In the genomic region with DNA sequence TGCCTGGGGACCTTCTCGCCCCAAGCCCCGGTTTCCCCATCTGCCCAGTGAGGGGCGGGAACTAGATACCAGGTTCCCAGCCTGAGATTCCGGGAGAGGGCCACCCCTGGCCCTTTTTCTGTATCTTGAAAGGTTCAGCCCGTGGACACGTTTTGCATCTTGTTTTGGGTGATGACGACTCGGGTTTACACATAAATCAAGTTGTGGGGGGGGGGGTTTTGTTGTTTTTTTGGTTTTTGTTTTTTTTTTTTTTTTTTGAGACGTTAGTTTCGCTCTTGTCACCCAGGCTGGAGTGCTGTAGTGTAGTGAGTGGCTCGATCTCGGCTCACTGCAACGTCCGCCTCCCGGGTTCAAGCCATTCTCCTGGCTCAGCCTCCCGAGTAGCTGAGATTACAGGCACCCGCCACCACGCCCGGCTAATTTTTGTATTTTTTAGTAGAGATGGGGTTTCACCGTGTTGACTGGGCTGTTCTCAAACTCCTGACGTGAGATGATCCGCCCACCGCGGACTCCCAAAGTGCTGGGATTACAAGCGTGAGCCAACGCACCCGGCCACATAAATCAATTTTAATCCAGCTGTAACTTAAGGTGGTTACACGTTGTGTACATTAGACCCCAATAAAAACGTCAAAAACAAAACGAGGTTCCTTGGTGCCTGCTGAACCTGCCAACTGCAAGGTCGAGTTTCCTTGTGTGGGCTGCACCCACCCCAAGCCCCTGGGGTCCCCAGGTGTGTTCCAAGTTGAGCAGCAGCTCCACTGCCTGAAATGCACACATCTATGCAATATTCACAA, we compare ENCODE assay signal across 8 cellular contexts. TPM values are rescaled to one million over a fixed set of nuclear protein-coding genes. Genes with fewer than 3 reads are reported as not detected.
DNase-seq lines count a peak whose midpoint lies in the region; TF ChIP-seq lines count a peak whose summit lies in the region.

No MANE protein-coding gene starts in this region.

- peak in 1 of 5 donors; percentile 48 for DNase-seq in CD8-positive, alpha-beta memory T cell
- no peak for DNase-seq in chondrocyte (ENCODE audit: low spot score)
- DNase-seq in OCI-M2 (lab: John Stamatoyannopoulos, UW; ENCODE audit: unreplicated experiment): no peak
- no peak for DNase-seq in EL
- DNase-seq in hepatic stellate cell (ENCODE audit: low spot score): no peak
- DNase-seq in C1 segment of cervical spinal cord (lab: John Stamatoyannopoulos, UW): no peak

- H3K9me3 Mint-ChIP-seq in CD8-positive, alpha-beta memory T cell: peaks cover 0 to 3% (median 0%) of the 10 kb centered on the region in 5 donors
- H3K9me3 Mint-ChIP-seq in chondrocyte (ENCODE audit: low read depth): no peaks in the 10 kb centered on the region

- peaks cover 13 to 24% of the 10 kb centered on the region in 2 donors for H3K27me3 Mint-ChIP-seq in CD8-positive, alpha-beta memory T cell
- H3K27me3 Mint-ChIP-seq in chondrocyte (ENCODE audit: low read depth): peaks cover 17% of the 10 kb centered on the region

- H3K4me1 ChIP-seq in CD8-positive, alpha-beta memory T cell (ENCODE audit: insufficient read depth, low read length): peaks cover 28% of the 10 kb centered on the region
- peaks cover 24% of the 10 kb centered on the region for H3K4me1 ChIP-seq in muscle layer of colon (ENCODE audit: insufficient read depth, low read length)

- H3K4me3 Mint-ChIP-seq in CD8-positive, alpha-beta memory T cell: peak overlapping the region; percentile 84 to 98 (median 87)
- H3K4me3 Mint-ChIP-seq in chondrocyte (ENCODE audit: unreplicated experiment): peak overlapping the region; percentile 76

- peaks cover 20% of the 10 kb centered on the region for H3K27me3 ChIP-seq in CD8-positive, alpha-beta memory T cell (ENCODE audit: insufficient read depth, low read length, poor library complexity, severe bottlenecking)
- H3K27me3 ChIP-seq in muscle layer of colon (ENCODE audit: control insufficient read depth in 1 of 2, insufficient read depth in 2 of 2, low read length in 2 of 2): no peaks in the 10 kb centered on the region

- peak overlapping the region; percentile 85 for H3K27ac ChIP-seq in CD8-positive, alpha-beta memory T cell (ENCODE audit: low read depth, low read length)
- H3K27ac ChIP-seq in KOPT-K1 (ENCODE audit: low read depth, low read length, poor library complexity, severe bottlenecking) (peak overlapping the region; percentile 46), muscle layer of colon (ENCODE audit: low read depth, low read length) (peak overlapping the region; percentile 87)

- POLR2A ChIA-PET in CD8-positive, alpha-beta memory T cell (lab: Charles Lee): interaction anchor here (0.7 to 1.8 kb wide), 3 partner anchors 17 to 94 kb away, joined by 3 to 7 read pairs (median 5); a partner anchor contains a TSS

- H3K27ac Mint-ChIP-seq in CD8-positive, alpha-beta memory T cell: peak overlapping the region; percentile 87 to 97 (median 93)
- H3K27ac Mint-ChIP-seq in chondrocyte (ENCODE audit: unreplicated experiment): peak overlapping the region; percentile 70

- no peaks in the 10 kb centered on the region for H3K36me3 ChIP-seq in CD8-positive, alpha-beta memory T cell (ENCODE audit: insufficient read depth, low read length)
- H3K36me3 ChIP-seq in KOPT-K1 (ENCODE audit: insufficient read depth, low read length) (no peaks in the 10 kb centered on the region), muscle layer of colon (ENCODE audit: insufficient read depth, low read length) (no peaks in the 10 kb centered on the region)

- H3K9ac ChIP-seq in muscle layer of colon (ENCODE audit: low read length): peak overlapping the region; percentile 49

- no peaks in the 10 kb centered on the region for H3K9me3 ChIP-seq in CD8-positive, alpha-beta memory T cell (ENCODE audit: low read length)
- no peaks in the 10 kb centered on the region for H3K9me3 ChIP-seq in KOPT-K1 (ENCODE audit: insufficient read depth, low read length, poor library complexity, severe bottlenecking)
- no peaks in the 10 kb centered on the region for H3K9me3 ChIP-seq in muscle layer of colon (ENCODE audit: low read length)

- no peak for TF ChIP-seq CTCF in chondrocyte (IDR thresholded peaks at IDR 0.05)

- CTCF ChIA-PET in CD8-positive, alpha-beta memory T cell (lab: Charles Lee): no interaction called here

- peaks cover 23 to 32% (median 30%) of the 10 kb centered on the region in 3 donors for H3K4me1 Mint-ChIP-seq in CD8-positive, alpha-beta memory T cell
- H3K4me1 Mint-ChIP-seq in chondrocyte (ENCODE audit: low read depth): peaks cover 21% of the 10 kb centered on the region

- peak overlapping the region; percentile 86 for H3K4me3 ChIP-seq in CD8-positive, alpha-beta memory T cell (ENCODE audit: low read length)
- peak overlapping the region; percentile 73 to 87 for H3K4me3 ChIP-seq in muscle layer of colon (ENCODE audit: low read depth in 1 of 2, low read length in 2 of 2)

- peaks cover 0 to 10% (median 0%) of the 10 kb centered on the region in 3 donors for H3K36me3 Mint-ChIP-seq in CD8-positive, alpha-beta memory T cell
- H3K36me3 Mint-ChIP-seq in chondrocyte (ENCODE audit: low read depth): no peaks in the 10 kb centered on the region

RNA-seq across cellular contexts. Expression of a gene that starts 1.1 kb away (rescaled TPM):
- total RNA-seq in CD8-positive, alpha-beta memory T cell: 10 to 100 TPM; 35.5 to 39.4 TPM
- 41.5 TPM for polyA plus RNA-seq in CD8-positive, alpha-beta memory T cell
- total RNA-seq in chondrocyte: 48.7 to 59.0 TPM (median 49.0 TPM) in 3 replicates

RNA-seq across cellular contexts. Expression of a gene that starts 43.7 kb away (rescaled TPM):
- total RNA-seq in CD8-positive, alpha-beta memory T cell: 10 to 100 TPM; 15.4 TPM
- 26.2 TPM for polyA plus RNA-seq in CD8-positive, alpha-beta memory T cell
- 13.7 to 27.6 TPM (median 15.7 TPM) in 3 replicates for total RNA-seq in chondrocyte
